15 cellular contexts compared by ENCODE assay signal in genomic region chr1:159855709-159856108, GRCh38. TPM values are rescaled to one million over a fixed set of nuclear protein-coding genes. Genes with fewer than 3 reads are reported as not detected.
DNase-seq lines count a peak whose midpoint lies in the region; ATAC-seq and TF ChIP-seq lines count a peak whose summit lies in the region.
"Had no signal": no experiment of that assay in that cellular context is flagged by ENCODE, and none has a peak within 500 bp of the region (broad histone marks: within the 10 kb centered on the region; RNA-seq: fewer than 3 reads in every experiment).

No MANE protein-coding gene starts in this region.

- no peak overlapping the region for H3K9ac ChIP-seq in rectal smooth muscle tissue (ENCODE audit: low read length)

- H3K9me3 Mint-ChIP-seq in Calu3 (ENCODE audit: low read depth, unreplicated experiment) (no peaks in the 10 kb centered on the region), chondrocyte (ENCODE audit: low read depth) (no peaks in the 10 kb centered on the region)

- H3K4me3 Mint-ChIP-seq in Calu3 (ENCODE audit: low read depth, unreplicated experiment): peak overlapping the region; percentile 69
- H3K4me3 Mint-ChIP-seq in chondrocyte (ENCODE audit: unreplicated experiment): peak overlapping the region; percentile 83

- ATAC-seq in GM18907 (IDR thresholded peaks at IDR 0.05; ENCODE audit: unreplicated experiment): no peak
- no peak for ATAC-seq in GM21717 (IDR thresholded peaks at IDR 0.05; ENCODE audit: unreplicated experiment)

- no peaks in the 10 kb centered on the region for H3K36me3 ChIP-seq in rectal smooth muscle tissue (ENCODE audit: control insufficient read depth, insufficient read depth, low read length)

- H3K27me3 ChIP-seq in rectal smooth muscle tissue (ENCODE audit: control insufficient read depth, insufficient read depth, low read length): no peaks in the 10 kb centered on the region

- H3K4me3 ChIP-seq in AG09309 (ENCODE audit: control insufficient read depth, low read depth, low read length) (peak overlapping the region; percentile 72), rectal smooth muscle tissue (ENCODE audit: low read length) (peak overlapping the region; percentile 83)

- H3K27ac Mint-ChIP-seq in Calu3 (ENCODE audit: unreplicated experiment): peak overlapping the region; percentile 9
- no peak overlapping the region for H3K27ac Mint-ChIP-seq in chondrocyte (ENCODE audit: unreplicated experiment)

- H3K27ac ChIP-seq in rectal smooth muscle tissue (ENCODE audit: low read depth, low read length): peak overlapping the region; percentile 98

- no TSS peak for BruUV-seq in Calu3 (replicated peaks; lab: Mats Ljungman, UMichigan)

- TF ChIP-seq CTCF in AG09309 (IDR thresholded peaks at IDR 0.05; ENCODE audit: control insufficient read depth, insufficient read depth, low read depth, low read length, missing control alignments): no peak
- TF ChIP-seq CTCF in Calu3 (IDR thresholded peaks at IDR 0.05; ENCODE audit: unreplicated experiment): no peak
- no peak for TF ChIP-seq CTCF in chondrocyte (IDR thresholded peaks at IDR 0.05)

- DNase-seq in AG09309 (ENCODE audit: low read depth) (no peak), Calu3 (no peak), chondrocyte (ENCODE audit: low spot score) (no peak), NOMO-1 (lab: John Stamatoyannopoulos, UW; ENCODE audit: unreplicated experiment in 2 of 2) (no peak), DMS 273 treated with DMSO at 0.1 percent for 48 hours (lab: John Stamatoyannopoulos, UW) (no peak)
- DNase-seq: Caco-2; NCI-H2081; SIG-M5; stimulated activated CD4-positive, alpha-beta T cell treated with anti-CD3 and anti-CD28 coated beads, Interleukin-2, amount 100 ng/mL, for 48 hours had no signal

- CTCF ChIA-PET in Calu3 (lab: Charles Lee): interaction anchor here (1.0 kb wide), 1 partner anchor 26 kb away, joined by 3 read pairs; no protein-coding TSS in a partner anchor

- H3K36me3 Mint-ChIP-seq in Calu3 (ENCODE audit: insufficient read depth, unreplicated experiment): peaks cover 13% of the 10 kb centered on the region
- H3K36me3 Mint-ChIP-seq in chondrocyte (ENCODE audit: low read depth): no peaks in the 10 kb centered on the region

- intact Hi-C loops in Calu3 (cut with micrococcal nuclease; ENCODE audit: unreplicated experiment): loop anchor here (2.0 kb wide), 1 partner anchor 35 kb away; no protein-coding TSS in a partner anchor

- peaks cover 11% of the 10 kb centered on the region for H3K4me1 Mint-ChIP-seq in Calu3 (ENCODE audit: low read depth, unreplicated experiment)
- peaks cover 17% of the 10 kb centered on the region for H3K4me1 Mint-ChIP-seq in chondrocyte (ENCODE audit: low read depth)

- peaks cover 6% of the 10 kb centered on the region for H3K4me1 ChIP-seq in rectal smooth muscle tissue (ENCODE audit: control insufficient read depth, insufficient read depth, low read length)
- H3K4me1 ChIP-seq: Caco-2 had no signal

- peaks cover 14% of the 10 kb centered on the region for H3K27me3 Mint-ChIP-seq in Calu3 (ENCODE audit: unreplicated experiment)
- no peaks in the 10 kb centered on the region for H3K27me3 Mint-ChIP-seq in chondrocyte (ENCODE audit: low read depth)

RNA-seq across cellular contexts. Expression of gene VSIG8, which starts 6.7 kb away (rescaled TPM):
- total RNA-seq in Calu3 (2022): not detected in 2 replicates
- not detected in 3 replicates for total RNA-seq in chondrocyte
- total RNA-seq: Caco-2, dermis microvascular lymphatic vessel endothelial cell, mucosa of gallbladder, renal cortical epithelial cell had no signal

RNA-seq across cellular contexts. Expression of gene SLAMF8, which starts 29.0 kb away (rescaled TPM):
- total RNA-seq in Calu3 (2022): not detected in 2 replicates
- not detected in 3 replicates for total RNA-seq in chondrocyte
- total RNA-seq: Caco-2, dermis microvascular lymphatic vessel endothelial cell had no signal

RNA-seq across cellular contexts. Expression of gene CFAP45, which starts 44.3 kb away (rescaled TPM):
- total RNA-seq in Calu3 (2022) (1.6 and 1.8 TPM in 2 replicates), chondrocyte (0.37 to 0.95 TPM (median 0.73 TPM) in 3 replicates)

RNA-seq across cellular contexts. Expression of gene FCRL6, which starts 53.5 kb away (rescaled TPM):
- total RNA-seq in Calu3 (2022) (not detected in 2 replicates), chondrocyte (not detected in 3 replicates)
- total RNA-seq: Caco-2, dermis microvascular lymphatic vessel endothelial cell had no signal
